8 cellular contexts compared by ENCODE assay signal in the genomic region with DNA sequence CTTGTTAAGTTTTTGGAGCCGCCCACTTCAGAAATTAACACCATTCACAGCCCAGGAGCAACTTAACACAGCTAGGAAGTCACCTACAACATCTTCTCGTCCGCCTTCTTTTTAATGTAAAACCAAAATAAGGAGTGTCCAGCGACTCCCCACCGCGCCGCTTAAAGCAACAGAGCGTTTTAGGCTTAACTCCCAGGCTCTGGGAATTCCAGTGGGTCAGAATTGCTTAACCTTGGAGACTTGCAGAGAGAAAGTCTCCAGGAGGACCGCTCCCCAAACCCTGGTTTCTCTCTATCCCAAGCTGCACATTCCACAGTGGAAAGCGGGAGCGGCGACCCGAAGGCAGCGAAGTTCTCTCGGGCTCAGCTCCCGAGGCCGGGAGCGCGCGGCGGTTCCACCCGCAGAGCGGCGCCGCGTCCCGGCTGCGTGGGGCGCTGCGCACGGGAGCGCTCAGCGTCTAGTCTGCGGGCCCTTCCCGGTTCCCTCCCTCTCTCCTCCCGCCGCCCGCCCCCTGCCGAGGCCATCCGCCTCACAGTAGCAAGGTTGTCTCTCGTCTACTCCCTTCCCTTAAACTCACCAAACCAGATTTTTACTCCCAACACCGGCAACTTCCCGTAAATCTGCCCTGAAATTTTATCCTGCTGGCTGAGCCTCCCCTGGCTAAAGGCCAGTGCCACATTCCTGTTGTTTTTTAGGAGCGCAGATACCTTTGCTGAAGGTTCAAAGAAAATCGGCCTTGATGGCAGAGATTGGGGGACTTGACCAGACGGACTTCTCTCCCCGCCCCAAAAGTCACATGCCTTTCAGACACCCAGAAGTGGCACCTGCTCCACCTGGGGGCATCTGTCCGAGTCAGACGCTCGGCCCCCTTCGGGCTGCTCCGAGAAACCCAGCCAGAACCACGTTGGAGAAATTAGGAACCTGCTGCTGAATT. TPM values are rescaled to one million over a fixed set of nuclear protein-coding genes. Genes with fewer than 3 reads are reported as not detected.
DNase-seq lines count a peak whose midpoint lies in the region; FAIRE-seq and TF ChIP-seq lines count a peak whose summit lies in the region.

Gene RBM47 (minus strand): TSS at position 464 of the 934 bp plus-strand sequence. CDS start 190,971 bp downstream, outside the sequence.

- no peaks in the 10 kb centered on the region for H4K20me1 ChIP-seq in MM.1S (ENCODE audit: insufficient read depth, low read length)
- H4K20me1 ChIP-seq in endothelial cell of umbilical vein (replicated peaks; ENCODE audit: control insufficient read depth, extremely low read depth, insufficient read depth, low read length): no peaks in the 10 kb centered on the region

- peaks cover 46% of the 10 kb centered on the region for H3K79me2 ChIP-seq in MM.1S (ENCODE audit: low read length)
- no peaks in the 10 kb centered on the region for H3K79me2 ChIP-seq in endothelial cell of umbilical vein (ENCODE audit: control insufficient read depth, insufficient read depth, low read length)

- H2AFZ ChIP-seq in MM.1S (ENCODE audit: low read length) (peak within 1 kb of the TSS; percentile 96), endothelial cell of umbilical vein (ENCODE audit: low read depth, low read length) (peak within 1 kb of the TSS; percentile 68)

- H3K4me1 ChIP-seq in MM.1S (ENCODE audit: low read length) (peaks cover 24% of the 10 kb centered on the region), endothelial cell of umbilical vein (ENCODE audit: control insufficient read depth, extremely low read depth, insufficient read depth, low read length) (peaks cover 6% of the 10 kb centered on the region), mononuclear cell (ENCODE audit: insufficient read depth, low read length) (peaks cover 50% of the 10 kb centered on the region)

- CTCF ChIA-PET in endothelial cell of umbilical vein (lab: Charles Lee): no interaction called here

- peak within 1 kb of the TSS; percentile 96 for H3K4me2 ChIP-seq in MM.1S (ENCODE audit: low read depth, low read length)
- peak within 1 kb of the TSS; percentile 96 for H3K4me2 ChIP-seq in endothelial cell of umbilical vein (ENCODE audit: insufficient read depth, low read length)

- H3K27me3 ChIP-seq in MM.1S (replicated peaks; ENCODE audit: insufficient read depth, low read length) (no peaks in the 10 kb centered on the region), endothelial cell of umbilical vein (ENCODE audit: control insufficient read depth in 2 of 2, insufficient read depth in 2 of 2, low read length in 2 of 2) (peaks cover 29 to 46% of the 10 kb centered on the region in 2 experiments), mononuclear cell (ENCODE audit: insufficient read depth, low read length) (peaks cover 5% of the 10 kb centered on the region)

- peak within 1 kb of the TSS; percentile 90 for H3K9ac ChIP-seq in MM.1S (ENCODE audit: low read length)
- H3K9ac ChIP-seq in endothelial cell of umbilical vein (replicated peaks; ENCODE audit: extremely low read depth, insufficient read depth, low read length): no peak within 1 kb of the TSS

- H3K4me3 ChIP-seq in MM.1S (ENCODE audit: low read length) (peak within 1 kb of the TSS; percentile 92), endothelial cell of umbilical vein (replicated peaks in 1 of 3; ENCODE audit: insufficient read depth in 1 of 3, low read depth in 1 of 3, low read length in 3 of 3) (peak within 1 kb of the TSS in 2 of 3 experiments; percentile 23 to 59), mononuclear cell (ENCODE audit: low read length) (peak within 1 kb of the TSS; percentile 88)

- H3K9me1 ChIP-seq in endothelial cell of umbilical vein (replicated peaks; ENCODE audit: control insufficient read depth, extremely low read depth, insufficient read depth, low read length): no peaks in the 10 kb centered on the region

- H3K36me3 ChIP-seq in MM.1S (replicated peaks; ENCODE audit: insufficient read depth, low read length) (no peaks in the 10 kb centered on the region), endothelial cell of umbilical vein (ENCODE audit: control insufficient read depth in 2 of 2, extremely low read depth in 1 of 2, insufficient read depth in 2 of 2, low read length in 2 of 2) (no peaks in the 10 kb centered on the region)

- DNase-seq in NCI-H1417 (lab: John Stamatoyannopoulos, UW) (peak; percentile 26 to 69 (median 69)), NCI-H1417 treated with DMSO at 0.1 percent for 48 hours (lab: John Stamatoyannopoulos, UW) (no peak), HCEC 1CT (peak; percentile 31), MM.1S (peak; percentile 89), endothelial cell of umbilical vein (ENCODE audit: low read depth, low spot score) (peak; percentile 6)
- DNase-seq in activated CD4-positive, alpha-beta T cell treated with anti-CD3 and anti-CD28 coated beads, Interleukin-2, amount 50 U/mL, for 1 hour: peak; percentile 7

- FAIRE-seq in endothelial cell of umbilical vein (lab: Jason Lieb, UNC): no peak

- H3F3A ChIP-seq in MM.1S (ENCODE audit: insufficient read depth, low read length): peaks cover 29% of the 10 kb centered on the region

- H3K9me3 ChIP-seq in MM.1S (replicated peaks; ENCODE audit: insufficient read depth, low read length): no peaks in the 10 kb centered on the region
- H3K9me3 ChIP-seq in endothelial cell of umbilical vein (replicated peaks; ENCODE audit: control insufficient read depth, insufficient read depth, low read length): no peaks in the 10 kb centered on the region
- H3K9me3 ChIP-seq in mononuclear cell (ENCODE audit: low read depth, low read length): no peaks in the 10 kb centered on the region

- H3K27ac ChIP-seq in MM.1S (ENCODE audit: low read length) (peak within 1 kb of the TSS; percentile 96), endothelial cell of umbilical vein (ENCODE audit: insufficient read depth, low read depth, low read length) (no peak within 1 kb of the TSS)

- H3K9me2 ChIP-seq in MM.1S (replicated peaks; ENCODE audit: insufficient read depth, low read length): no peaks in the 10 kb centered on the region

- peak; percentile 6; the same call in 1 of the 2 replicates for TF ChIP-seq CTCF in MM.1S (IDR thresholded peaks at IDR 0.05; ENCODE audit: low read length)
- peak in 1 of 2 donors; percentile 1 for TF ChIP-seq CTCF in endothelial cell of umbilical vein (IDR thresholded peaks at IDR 0.05; ENCODE audit: extremely low read depth in 1 of 2, insufficient read depth in 1 of 2, low read depth in 1 of 2, low read length in 2 of 2)
- TF ChIP-seq CTCF in subcutaneous adipose tissue (IDR thresholded peaks at IDR 0.05; ENCODE audit: low read depth): no peak

- POLR2A ChIA-PET in endothelial cell of umbilical vein (lab: Charles Lee): no interaction called here

- dilution Hi-C loops in endothelial cell of umbilical vein (cut with MboI; ENCODE audit: extremely low pct_ligation_motif_present, low sequenced_read_pairs): no loop called here

- intact Hi-C loops in endothelial cell of umbilical vein (cut with micrococcal nuclease): no loop called here

- no TSS peak for BruUV-seq in endothelial cell of umbilical vein (replicated peaks; lab: Mats Ljungman, UMichigan)

- TF ChIP-seq POLR2A in endothelial cell of umbilical vein (IDR thresholded peaks at IDR 0.05; ENCODE audit: low read depth, low read length): no peak

TF ChIP-seq in endothelial cell of umbilical vein, 7 proteins besides CTCF, POLR2A, EP300 and RAD21:
- no peak for TF ChIP-seq MAX (IDR thresholded peaks at IDR 0.05; ENCODE audit: insufficient read depth, insufficient read length)
- TF ChIP-seq EZH2 (IDR thresholded peaks at IDR 0.05; ENCODE audit: borderline replicate concordance, low read depth, low read length, severe bottlenecking): peak; percentile 68
- TF ChIP-seq MYC (IDR thresholded peaks at IDR 0.05; ENCODE audit: low read depth, low read length): no peak

RNA-seq across cellular contexts. Expression of gene RBM47, which starts in this region (rescaled TPM):
- total RNA-seq in endothelial cell of umbilical vein (not detected in 2 replicates), mononuclear cell (59.3 TPM), subcutaneous adipose tissue (10 to 100 TPM; 29.4 to 84.3 (median 54.7) TPM)
- polyA plus RNA-seq in endothelial cell of umbilical vein: not detected in 2 replicates
- not detected in 2 replicates for polyA plus RNA-seq in endothelial cell of umbilical vein (2011; cell fraction: cytosol; rRNA removed)
- polyA plus RNA-seq in endothelial cell of umbilical vein (2011; cell fraction: nucleus; rRNA removed): not detected in 2 replicates
- not detected in 2 replicates for polyA plus RNA-seq in endothelial cell of umbilical vein (2012)
- polyA minus RNA-seq in endothelial cell of umbilical vein: not detected in 2 replicates
- polyA minus RNA-seq in endothelial cell of umbilical vein (2011; cell fraction: cytosol; rRNA and poly(A)+ RNA removed): 24.6 TPM
- polyA minus RNA-seq in endothelial cell of umbilical vein (2011; cell fraction: nucleus; rRNA and poly(A)+ RNA removed): not detected in 2 replicates

Comparison
In these comparisons a context has a peak if more than half of its experiments do, and no peak if none do; other contexts are left out.
1. RNA of gene RBM47 (total RNA-seq): 59.3 TPM in mononuclear cell (single experiment) and 29.4 to 84.3 TPM in subcutaneous adipose tissue; not detected in endothelial cell of umbilical vein; every median in the first group is over 10 times any median in the second.
2. H3K4me3 ChIP-seq: peak in every context shown above with its lines; median percentile 92 in MM.1S; 88 in mononuclear cell; 41 in endothelial cell of umbilical vein.